In genomic region chr4:120290553-120290952, GRCh38 we compare ENCODE assay signal across 9 cellular contexts.
"Had no signal": no experiment of that assay in that cellular context is flagged by ENCODE, and none has a peak within 500 bp of the region (broad histone marks: within the 10 kb centered on the region; RNA-seq: fewer than 3 reads in every experiment).

No MANE protein-coding gene starts in this region.

- H3K27ac Mint-ChIP-seq: GM23338, H9, IgD-negative memory B cell had no signal

- H3K27ac ChIP-seq: KMS-11 had no signal

- H3K4me3 ChIP-seq: GM23338 had no signal

- H2AFZ ChIP-seq: GM23338 had no signal

- H3K9me3 Mint-ChIP-seq: GM23338, H9, IgD-negative memory B cell had no signal

- DNase-seq: H9, HCEC 1CT, Karpas-422, KBM-7 had no signal

- H3K4me1 Mint-ChIP-seq: GM23338, H9, IgD-negative memory B cell had no signal

- ATAC-seq: GM23338 had no signal

- H3K27me3 Mint-ChIP-seq: IgD-negative memory B cell had no signal

- H3K36me3 Mint-ChIP-seq: IgD-negative memory B cell had no signal

- H3K4me3 Mint-ChIP-seq: GM23338, H9, IgD-negative memory B cell had no signal

- H3K4me2 ChIP-seq: GM23338, KMS-11 had no signal

- FAIRE-seq: H1, H54 had no signal

- H3K9ac ChIP-seq: KMS-11 had no signal
